Comparison of ENCODE assay signal across 8 cellular contexts in genomic region chr15:33194237-33194636, GRCh38. TPM values are rescaled to one million over a fixed set of nuclear protein-coding genes. Genes with fewer than 3 reads are reported as not detected.
DNase-seq lines count a peak whose midpoint lies in the region; ATAC-seq lines count a peak whose summit lies in the region.

No MANE protein-coding gene starts in this region.

- H3K4me3 Mint-ChIP-seq in activated CD8-positive, alpha-beta T cell treated with anti-CD3 and anti-CD28 coated beads, Interleukin-2, amount 10 ng/mL, durations not matched to agents 7 days and 5 days: peak overlapping the region; percentile 69
- H3K4me3 Mint-ChIP-seq in stimulated activated memory B cell treated with anti-CD40 and anti-IgM and Interleukin-4, amounts not matched to agents 10 μg/mL and 1 μg/mL and 100 μg/mL, for 72 hours: peak overlapping the region; percentile 58

- H3K4me1 ChIP-seq in iPS DF 6.9 (ENCODE audit: control insufficient read depth, insufficient read depth, low read length): peaks cover 2% of the 10 kb centered on the region; the same call in 1 of the 2 replicates

- CTCF ChIA-PET in activated CD8-positive, alpha-beta T cell treated with anti-CD3 and anti-CD28 coated beads, Interleukin-2, amount 10 ng/mL, durations not matched to agents 7 days and 5 days (lab: Charles Lee): interaction anchor here (0.6 to 1.0 kb wide), 2 partner anchors 21 to 32 kb away, joined by 3 read pairs; no protein-coding TSS in a partner anchor

- no peak for ATAC-seq in activated CD8-positive, alpha-beta T cell treated with anti-CD3 and anti-CD28 coated beads, Interleukin-2, amount 10 ng/mL, durations not matched to agents 7 days and 5 days
- no peak for ATAC-seq in stimulated activated memory B cell treated with anti-CD40 and anti-IgM and Interleukin-4, amounts not matched to agents 10 μg/mL and 1 μg/mL and 100 μg/mL, for 72 hours
- ATAC-seq in HG03565 (IDR thresholded peaks at IDR 0.05; ENCODE audit: unreplicated experiment) (no peak), GM21825 (IDR thresholded peaks at IDR 0.05; ENCODE audit: unreplicated experiment) (no peak)

- H3K9me3 Mint-ChIP-seq in activated CD8-positive, alpha-beta T cell treated with anti-CD3 and anti-CD28 coated beads, Interleukin-2, amount 10 ng/mL, durations not matched to agents 7 days and 5 days (ENCODE audit: insufficient read depth): no peaks in the 10 kb centered on the region
- H3K9me3 Mint-ChIP-seq in stimulated activated memory B cell treated with anti-CD40 and anti-IgM and Interleukin-4, amounts not matched to agents 10 μg/mL and 1 μg/mL and 100 μg/mL, for 72 hours: no peaks in the 10 kb centered on the region

- H3K9me3 ChIP-seq in iPS DF 6.9 (ENCODE audit: control insufficient read depth, insufficient read depth, low read length): no peaks in the 10 kb centered on the region

- H3K27ac ChIP-seq in iPS DF 6.9 (ENCODE audit: low read length): no peak overlapping the region

- peak; percentile 42 for DNase-seq in NCI-H1417 treated with DMSO at 0.1 percent for 48 hours (lab: John Stamatoyannopoulos, UW)
- no peak for DNase-seq in NCI-H1417 (lab: John Stamatoyannopoulos, UW)
- no peak for DNase-seq in activated CD8-positive, alpha-beta T cell treated with anti-CD3 and anti-CD28 coated beads, Interleukin-2, amount 10 ng/mL, durations not matched to agents 7 days and 5 days
- no peak for DNase-seq in iPS DF 6.9 (ENCODE audit: low read depth, low spot score)
- no peak for DNase-seq in cerebellar cortex (ENCODE audit: low spot score)

- no CpG with 5 or more reads among the region's 17 CpGs for WGBS in iPS DF 6.9 (ENCODE audit: insufficient coverage, insufficient read length)

- peak overlapping the region; percentile 26; the same call in 1 of the 2 replicates for H3K4me3 ChIP-seq in iPS DF 6.9 (ENCODE audit: low read length)

- POLR2A ChIA-PET in activated CD8-positive, alpha-beta T cell treated with anti-CD3 and anti-CD28 coated beads, Interleukin-2, amount 10 ng/mL, durations not matched to agents 7 days and 5 days (lab: Charles Lee): no interaction called here

- H3K36me3 Mint-ChIP-seq in activated CD8-positive, alpha-beta T cell treated with anti-CD3 and anti-CD28 coated beads, Interleukin-2, amount 10 ng/mL, durations not matched to agents 7 days and 5 days (ENCODE audit: low read depth): no peaks in the 10 kb centered on the region
- H3K36me3 Mint-ChIP-seq in stimulated activated memory B cell treated with anti-CD40 and anti-IgM and Interleukin-4, amounts not matched to agents 10 μg/mL and 1 μg/mL and 100 μg/mL, for 72 hours: no peaks in the 10 kb centered on the region

- no peak overlapping the region for H3K27ac Mint-ChIP-seq in activated CD8-positive, alpha-beta T cell treated with anti-CD3 and anti-CD28 coated beads, Interleukin-2, amount 10 ng/mL, durations not matched to agents 7 days and 5 days
- no peak overlapping the region for H3K27ac Mint-ChIP-seq in stimulated activated memory B cell treated with anti-CD40 and anti-IgM and Interleukin-4, amounts not matched to agents 10 μg/mL and 1 μg/mL and 100 μg/mL, for 72 hours

- peaks cover 12% of the 10 kb centered on the region for H3K4me1 Mint-ChIP-seq in activated CD8-positive, alpha-beta T cell treated with anti-CD3 and anti-CD28 coated beads, Interleukin-2, amount 10 ng/mL, durations not matched to agents 7 days and 5 days (ENCODE audit: low read depth)
- peaks cover 14% of the 10 kb centered on the region for H3K4me1 Mint-ChIP-seq in stimulated activated memory B cell treated with anti-CD40 and anti-IgM and Interleukin-4, amounts not matched to agents 10 μg/mL and 1 μg/mL and 100 μg/mL, for 72 hours

- peaks cover 19% of the 10 kb centered on the region for H3K27me3 Mint-ChIP-seq in activated CD8-positive, alpha-beta T cell treated with anti-CD3 and anti-CD28 coated beads, Interleukin-2, amount 10 ng/mL, durations not matched to agents 7 days and 5 days (ENCODE audit: low read depth)
- H3K27me3 Mint-ChIP-seq in stimulated activated memory B cell treated with anti-CD40 and anti-IgM and Interleukin-4, amounts not matched to agents 10 μg/mL and 1 μg/mL and 100 μg/mL, for 72 hours: peaks cover 44% of the 10 kb centered on the region

- H3K36me3 ChIP-seq in iPS DF 6.9 (ENCODE audit: control insufficient read depth, insufficient read depth, low read length): no peaks in the 10 kb centered on the region

- 0 out of 2 replicates have a peak, but pooled peaks cover 2% of the 10 kb centered on the region for H3K27me3 ChIP-seq in iPS DF 6.9 (ENCODE audit: control insufficient read depth, insufficient read depth, low read length)

RNA-seq across cellular contexts. Expression of gene FMN1, which starts 0.3 kb away (rescaled TPM):
- total RNA-seq in activated CD8-positive, alpha-beta T cell treated with anti-CD3 and anti-CD28 coated beads, Interleukin-2, amount 10 ng/mL, durations not matched to agents 7 days and 5 days: under 1 TPM in 1 of 2 experiments, not detected in 1; 0.05 TPM
